In genomic region chr1:181804989-181805388, GRCh38 we compare ENCODE assay signal across 23 cellular contexts.
DNase-seq lines count a peak whose midpoint lies in the region; ATAC-seq, FAIRE-seq and TF ChIP-seq lines count a peak whose summit lies in the region.
"Had no signal": no experiment of that assay in that cellular context is flagged by ENCODE, and none has a peak within 500 bp of the region (broad histone marks: within the 10 kb centered on the region; RNA-seq: fewer than 3 reads in every experiment).

No MANE protein-coding gene starts in this region.

- no peaks in the 10 kb centered on the region for H3K79me2 ChIP-seq in K562 (ENCODE audit: control insufficient read depth, insufficient read depth, low read length)

- H3K27me3 Mint-ChIP-seq in activated CD4-positive, alpha-beta T cell treated with anti-CD3 and anti-CD28 coated beads for 36 hours: peaks cover 4% of the 10 kb centered on the region

- WGBS in K562 (ENCODE audit: insufficient coverage, low coverage, missing lambda C conversion rate): 2% methylated on average over 2 of the region's 2 CpGs

- H3K27me3 ChIP-seq in BLaER1 treated with 17β-estradiol and CSF1 and Interleukin-3, amounts not matched to agents 10 nM and 100 nM: no peaks in the 10 kb centered on the region
- H3K27me3 ChIP-seq in K562 (ENCODE audit: control insufficient read depth in 2 of 2, insufficient read depth in 2 of 2, low read length in 2 of 2): peaks cover 0 to 10% of the 10 kb centered on the region in 2 experiments; a peak in 1 of 5 replicates
- H3K27me3 ChIP-seq: BE2C had no signal

- in situ Hi-C loops in K562 (cut with MboI): no loop called here

- DNase-seq in activated CD4-positive, alpha-beta T cell treated with anti-CD3 and anti-CD28 coated beads for 36 hours: no peak
- DNase-seq in activated CD4-positive, alpha-beta T cell treated with anti-CD3 and anti-CD28 coated beads, Interleukin-2, amount 50 U/mL, for 1 hour: no peak
- peak; percentile 46 for DNase-seq in HT1080 (ENCODE audit: low read depth)
- DNase-seq in K562 (ENCODE audit: extremely low read depth in 1 of 4, low spot score in 3 of 4): no peak
- DNase-seq in cerebellum (ENCODE audit: low spot score): no peak
- DNase-seq in NCI-H226: no peak
- DNase-seq: 8988T; ACHN; AML-193; BE2C; C1 segment of cervical spinal cord; Calu3; CD4-positive, alpha-beta memory T cell; COR-L47; DMS153; DND-41; H9 had no signal

- H3K4me3 ChIP-seq in BLaER1 treated with 17β-estradiol and CSF1 and Interleukin-3, amounts not matched to agents 10 nM and 100 nM: no peak overlapping the region
- H3K4me3 ChIP-seq in K562: no peak overlapping the region
- H3K4me3 ChIP-seq: A549, GM23338 had no signal

- TF ChIP-seq POLR2A in K562 (conservative IDR thresholded peaks at IDR 0.05): no peak

- H4K20me1 ChIP-seq in BLaER1 treated with 17β-estradiol and CSF1 and Interleukin-3, amounts not matched to agents 10 nM and 100 nM: no peaks in the 10 kb centered on the region
- no peaks in the 10 kb centered on the region for H4K20me1 ChIP-seq in K562 (replicated peaks; ENCODE audit: control insufficient read depth, insufficient read depth, low read length)

- H3K4me1 Mint-ChIP-seq in activated CD4-positive, alpha-beta T cell treated with anti-CD3 and anti-CD28 coated beads for 36 hours: no peaks in the 10 kb centered on the region
- H3K4me1 Mint-ChIP-seq: CD4-positive, alpha-beta memory T cell had no signal

- TF ChIP-seq CTCF in K562 (IDR thresholded peaks at IDR 0.05 in 2 of 3, conservative IDR thresholded peaks at IDR 0.05 in 1 of 3; ENCODE audit: insufficient read depth in 2 of 3, low read depth in 1 of 3, low read length in 3 of 3): no peak

- H3K9ac ChIP-seq in BLaER1 treated with 17β-estradiol and CSF1 and Interleukin-3, amounts not matched to agents 10 nM and 100 nM: no peak overlapping the region
- H3K9ac ChIP-seq in K562 (ENCODE audit: insufficient read depth in 1 of 2, low read depth in 2 of 2, low read length in 2 of 2): no peak overlapping the region

- FAIRE-seq in K562 (lab: Jason Lieb, UNC): no peak
- FAIRE-seq: A549, G401.6, GM18507 had no signal

- TF ChIP-seq EP300 in K562 (IDR thresholded peaks at IDR 0.05; ENCODE audit: low read length): no peak

- ATAC-seq in activated CD4-positive, alpha-beta T cell treated with anti-CD3 and anti-CD28 coated beads for 36 hours: peak; percentile 44
- no peak for ATAC-seq in K562
- ATAC-seq: A549, GM23338, HCT116 had no signal

- no peak for TF ChIP-seq RAD21 in K562 (CRISPR knock-in tag; conservative IDR thresholded peaks at IDR 0.05 in 1 of 2, IDR thresholded peaks at IDR 0.05 in 1 of 2)

- intact Hi-C loops in activated CD4-positive, alpha-beta T cell treated with anti-CD3 and anti-CD28 coated beads for 36 hours (cut with DNase I, micrococcal nuclease): no loop called here
- intact Hi-C loops in K562 (cut with micrococcal nuclease): no loop called here

- no peaks in the 10 kb centered on the region for H3K9me3 Mint-ChIP-seq in activated CD4-positive, alpha-beta T cell treated with anti-CD3 and anti-CD28 coated beads for 36 hours (ENCODE audit: low read depth)
- H3K9me3 Mint-ChIP-seq: GM23338, H9 had no signal

- H3K4me2 ChIP-seq in BLaER1 treated with 17β-estradiol and CSF1 and Interleukin-3, amounts not matched to agents 10 nM and 100 nM: peak overlapping the region in 8 of 11 experiments; percentile 12 to 60 (median 38); a peak in 10 of 22 replicates
- no peak overlapping the region for H3K4me2 ChIP-seq in K562 (ENCODE audit: insufficient read depth, low read length)
- H3K4me2 ChIP-seq: A549, GM23338 had no signal

- CTCF ChIA-PET in activated CD4-positive, alpha-beta T cell treated with anti-CD3 and anti-CD28 coated beads for 36 hours (lab: Charles Lee): no interaction called here
- CTCF ChIA-PET in K562 (lab: Yijun Ruan, JAX; ENCODE audit: low intra/inter-chr PET ratio): no interaction called here

- H3K4me1 ChIP-seq in BLaER1 treated with 17β-estradiol and CSF1 and Interleukin-3, amounts not matched to agents 10 nM and 100 nM: peaks cover 0 to 19% (median 11%) of the 10 kb centered on the region in 10 experiments; a peak in 13 of 20 replicates
- no peaks in the 10 kb centered on the region for H3K4me1 ChIP-seq in K562 (replicated peaks in 1 of 2; ENCODE audit: control insufficient read depth in 2 of 2, insufficient read depth in 2 of 2, low read length in 2 of 2)
- H3K4me1 ChIP-seq: A549, BE2C had no signal

- H3K36me3 ChIP-seq in BLaER1 treated with 17β-estradiol and CSF1 and Interleukin-3, amounts not matched to agents 10 nM and 100 nM: no peaks in the 10 kb centered on the region
- H3K36me3 ChIP-seq in K562 (ENCODE audit: control insufficient read depth, insufficient read depth, low read length): no peaks in the 10 kb centered on the region
- H3K36me3 ChIP-seq: BE2C had no signal

- H3K9me3 ChIP-seq in BLaER1 treated with 17β-estradiol and CSF1 and Interleukin-3, amounts not matched to agents 10 nM and 100 nM (replicated peaks in 1 of 11): no peaks in the 10 kb centered on the region
- H3K9me3 ChIP-seq in K562 (replicated peaks; ENCODE audit: control insufficient read depth, insufficient read depth, low read depth, low read length): no peaks in the 10 kb centered on the region
- H3K9me3 ChIP-seq: A549, BE2C had no signal

- no peak overlapping the region for H3K4me3 Mint-ChIP-seq in activated CD4-positive, alpha-beta T cell treated with anti-CD3 and anti-CD28 coated beads for 36 hours
- H3K4me3 Mint-ChIP-seq: CD4-positive, alpha-beta memory T cell; GM23338; H9 had no signal

- POLR2A ChIA-PET in activated CD4-positive, alpha-beta T cell treated with anti-CD3 and anti-CD28 coated beads for 36 hours (lab: Charles Lee): no interaction called here
- POLR2A ChIA-PET in K562 (lab: Yijun Ruan, JAX): no interaction called here

- no TSS peak for BruUV-seq in K562 (replicated peaks; lab: Mats Ljungman, UMichigan)

- H2AFZ ChIP-seq in K562 (ENCODE audit: low read depth, low read length): no peak overlapping the region

- H3K27ac Mint-ChIP-seq in activated CD4-positive, alpha-beta T cell treated with anti-CD3 and anti-CD28 coated beads for 36 hours: no peak overlapping the region
- H3K27ac Mint-ChIP-seq: CD4-positive, alpha-beta memory T cell; GM23338; H9 had no signal

- no peak overlapping the region for H3K27ac ChIP-seq in BLaER1 treated with 17β-estradiol and CSF1 and Interleukin-3, amounts not matched to agents 10 nM and 100 nM
- no peak overlapping the region for H3K27ac ChIP-seq in K562 (ENCODE audit: extremely low read depth, low read depth, low read length)
- H3K27ac ChIP-seq: A549 had no signal

- H3K36me3 Mint-ChIP-seq in activated CD4-positive, alpha-beta T cell treated with anti-CD3 and anti-CD28 coated beads for 36 hours (ENCODE audit: low read depth): no peaks in the 10 kb centered on the region
- H3K36me3 Mint-ChIP-seq: CD4-positive, alpha-beta memory T cell had no signal

- H3K9me1 ChIP-seq in K562 (ENCODE audit: control insufficient read depth, insufficient read depth, low read length): no peaks in the 10 kb centered on the region

TF ChIP-seq in K562, 482 proteins besides CTCF, POLR2A, EP300 and RAD21:
- TF ChIP-seq ZNF316 (IDR thresholded peaks at IDR 0.05) (peak; percentile 19; the same call in 1 of the 2 replicates), KLF13 (tag; IDR thresholded peaks at IDR 0.05; ENCODE audit: borderline replicate concordance, low read depth) (no peak), ESRRA (IDR thresholded peaks at IDR 0.05; ENCODE audit: borderline replicate concordance, low read depth) (no peak)
